In the genomic region with DNA sequence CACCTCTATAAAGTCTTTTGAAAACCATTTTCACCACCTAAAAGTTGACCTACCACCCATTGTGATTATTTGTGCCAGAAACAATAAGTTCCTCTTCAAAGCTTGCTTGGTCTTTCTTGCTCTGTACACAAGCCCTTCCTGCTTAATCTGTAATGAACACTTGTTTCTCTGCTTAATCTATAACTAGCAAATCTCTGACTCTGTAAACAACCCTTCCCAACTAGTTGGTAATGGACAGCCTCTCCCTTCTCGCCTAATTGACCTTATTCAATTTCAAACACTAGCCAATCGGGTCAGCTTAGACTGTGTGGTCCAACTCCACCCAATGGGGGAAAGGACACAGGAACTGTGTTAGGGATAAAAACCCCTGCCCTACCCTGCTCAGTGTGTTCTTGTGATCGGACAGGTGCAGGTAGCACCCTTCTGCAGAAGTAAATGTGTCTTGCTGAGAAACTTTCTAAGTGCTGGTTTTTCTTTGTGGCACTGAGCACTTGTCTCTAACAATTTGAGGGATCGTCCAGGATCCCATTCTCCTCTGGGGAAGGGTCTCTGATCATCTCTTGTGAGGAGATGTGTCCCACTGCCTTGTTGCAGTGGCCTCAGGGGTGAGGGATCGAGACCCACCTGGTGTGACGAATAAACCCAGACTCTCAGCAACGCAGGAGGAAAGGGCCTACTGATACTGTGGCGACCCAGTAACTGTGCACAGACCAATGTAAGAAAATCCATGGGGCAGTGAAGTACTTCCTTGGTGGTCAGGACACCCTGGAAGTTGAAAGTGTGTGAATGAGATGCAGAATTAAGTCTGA, we compare ENCODE assay signal across 27 cellular contexts. TPM values are rescaled to one million over a fixed set of nuclear protein-coding genes. Genes with fewer than 3 reads are reported as not detected.
DNase-seq lines count a peak whose midpoint lies in the region; ATAC-seq, FAIRE-seq and TF ChIP-seq lines count a peak whose summit lies in the region.
"Had no signal": no experiment of that assay in that cellular context is flagged by ENCODE, and none has a peak within 500 bp of the region (broad histone marks: within the 10 kb centered on the region; RNA-seq: fewer than 3 reads in every experiment).

No MANE protein-coding gene starts in this region.

- peaks cover 44% of the 10 kb centered on the region for H4K20me1 ChIP-seq in HepG2 (ENCODE audit: insufficient read depth, low read length)

- H3K9me3 Mint-ChIP-seq in dendritic cell treated with granulocyte-macrophage colony-stimulating factor and Interleukin-4, amounts not matched to agents 40 ng/mL and 50 ng/mL, for 4 days, result peaks cover 59% of the 10 kb centered on the region
- peaks cover 23 to 70% (median 51%) of the 10 kb centered on the region in 11 donors for H3K9me3 Mint-ChIP-seq in naive thymus-derived CD4-positive, alpha-beta T cell

- no peak overlapping the region for H3K4me3 Mint-ChIP-seq in dendritic cell treated with granulocyte-macrophage colony-stimulating factor and Interleukin-4, amounts not matched to agents 40 ng/mL and 50 ng/mL, for 4 days
- H3K4me3 Mint-ChIP-seq in naive thymus-derived CD4-positive, alpha-beta T cell, result peak overlapping the region in 6 of 10 donors; percentile 5 to 59 (median 36)
- H3K4me3 Mint-ChIP-seq: CD4-positive, alpha-beta T cell had no signal

- H3K9me3 ChIP-seq in HepG2 (ENCODE audit: low read length), result peaks cover 30% of the 10 kb centered on the region
- H3K9me3 ChIP-seq in naive thymus-derived CD4-positive, alpha-beta T cell (ENCODE audit: control insufficient read depth in 2 of 3, low read length in 3 of 3), result peaks cover 0 to 47% (median 6%) of the 10 kb centered on the region in 3 experiments
- H3K9me3 ChIP-seq in gastrocnemius medialis, result peaks cover 0 to 12% (median under 1%) of the 10 kb centered on the region in 3 donors

- H3K4me3 ChIP-seq in HepG2 (replicated peaks in 1 of 3; ENCODE audit: insufficient read depth in 1 of 3, low read depth in 2 of 3, low read length in 3 of 3) (no peak overlapping the region), gastrocnemius medialis (no peak overlapping the region)
- no peak overlapping the region for H3K4me3 ChIP-seq in naive thymus-derived CD4-positive, alpha-beta T cell (ENCODE audit: low read length)
- H3K4me3 ChIP-seq: HAP-1, MG63, SJSA1 had no signal

- H2AFZ ChIP-seq in HepG2 (ENCODE audit: low read length), result no peak overlapping the region

- TF ChIP-seq EP300 in HepG2 (IDR thresholded peaks at IDR 0.05; ENCODE audit: low read depth in 2 of 2, low read length in 2 of 2) (peak in 1 of 2 experiments; percentile 64; a peak in 2 of 4 replicates), HepG2 (CRISPR knock-in tag; IDR thresholded peaks at IDR 0.05; ENCODE audit: borderline replicate concordance) (0 out of 2 replicates have a peak, but pooled peaks have one; percentile 7)

- H3K27me3 ChIP-seq in HepG2 (ENCODE audit: control insufficient read depth in 1 of 2, insufficient read depth in 2 of 2, low read length in 2 of 2) (no peaks in the 10 kb centered on the region), gastrocnemius medialis (no peaks in the 10 kb centered on the region)
- no peaks in the 10 kb centered on the region for H3K27me3 ChIP-seq in naive thymus-derived CD4-positive, alpha-beta T cell (ENCODE audit: control insufficient read depth in 2 of 2, insufficient read depth in 2 of 2, low read length in 2 of 2)
- H3K27me3 ChIP-seq: MG63, SJSA1 had no signal

- H3K4me2 ChIP-seq in HepG2 (ENCODE audit: low read depth, low read length), result peak overlapping the region; percentile 34

- TF ChIP-seq RAD21 in HepG2 (CRISPR knock-in tag; IDR thresholded peaks at IDR 0.05), result no peak

- TF ChIP-seq POLR2A in HepG2 (IDR thresholded peaks at IDR 0.05; ENCODE audit: insufficient read depth in 1 of 2, low read depth in 2 of 2, low read length in 2 of 2) (no peak), gastrocnemius medialis (IDR thresholded peaks at IDR 0.05) (no peak)

- H3K36me3 ChIP-seq in HepG2 (replicated peaks in 1 of 2; ENCODE audit: control insufficient read depth in 1 of 2, insufficient read depth in 2 of 2, low read length in 2 of 2) (no peaks in the 10 kb centered on the region), gastrocnemius medialis (peaks cover 0 to 2% of the 10 kb centered on the region in 2 donors)
- H3K36me3 ChIP-seq in naive thymus-derived CD4-positive, alpha-beta T cell (ENCODE audit: control insufficient read depth in 2 of 3, insufficient read depth in 3 of 3, low read length in 3 of 3), result peaks cover 0 to 11% (median 0%) of the 10 kb centered on the region in 3 experiments
- H3K36me3 ChIP-seq: HAP-1 had no signal

- H3K27ac ChIP-seq in HepG2 (ENCODE audit: extremely low read length, insufficient read depth, low read length), result no peak overlapping the region
- H3K27ac ChIP-seq in naive thymus-derived CD4-positive, alpha-beta T cell (ENCODE audit: low read depth, low read length), result no peak overlapping the region
- H3K27ac ChIP-seq in gastrocnemius medialis, result no peak overlapping the region
- H3K27ac ChIP-seq: 22Rv1, SJSA1 had no signal

- intact Hi-C loops in dendritic cell treated with granulocyte-macrophage colony-stimulating factor and Interleukin-4, amounts not matched to agents 40 ng/mL and 50 ng/mL, for 4 days (cut with micrococcal nuclease), result no loop called here
- intact Hi-C loops in HepG2 (cut with micrococcal nuclease; ENCODE audit: unreplicated experiment) (no loop called here), gastrocnemius medialis (cut with DNase I; ENCODE audit: low total_unique reads) (no loop called here)
- intact Hi-C loops in naive thymus-derived CD4-positive, alpha-beta T cell (cut with micrococcal nuclease), result no loop called here

- 74% methylated on average over 8 of the region's 8 CpGs for WGBS in HepG2 (ENCODE audit: low lambda C conversion rate)

- peak overlapping the region; percentile 47 for H3K27ac Mint-ChIP-seq in dendritic cell treated with granulocyte-macrophage colony-stimulating factor and Interleukin-4, amounts not matched to agents 40 ng/mL and 50 ng/mL, for 4 days
- H3K27ac Mint-ChIP-seq in naive thymus-derived CD4-positive, alpha-beta T cell, result peak overlapping the region in 2 of 9 donors; percentile 11 to 59
- H3K27ac Mint-ChIP-seq: CD4-positive, alpha-beta T cell had no signal

- H3K4me1 ChIP-seq in HepG2 (ENCODE audit: insufficient read depth, low read length) (peaks cover 33% of the 10 kb centered on the region), gastrocnemius medialis (peaks cover 0 to 9% of the 10 kb centered on the region in 2 donors)
- no peaks in the 10 kb centered on the region for H3K4me1 ChIP-seq in naive thymus-derived CD4-positive, alpha-beta T cell (ENCODE audit: control insufficient read depth in 2 of 2, insufficient read depth in 2 of 2, low read length in 2 of 2)
- H3K4me1 ChIP-seq: HAP-1, SJSA1 had no signal

- DNase-seq in DMS53 (lab: John Stamatoyannopoulos, UW) (peak; percentile 32), DMS53 treated with DMSO at 0.1 percent for 48 hours (lab: John Stamatoyannopoulos, UW; ENCODE audit: unreplicated experiment) (no peak), HepG2 (ENCODE audit: low spot score) (peak; percentile 70), gastrocnemius medialis (no peak), A172 (ENCODE audit: low spot score) (no peak)
- DNase-seq in naive thymus-derived CD4-positive, alpha-beta T cell, result no peak
- DNase-seq in activated CD4-positive, CD25-positive, alpha-beta regulatory T cell (lab: John Stamatoyannopoulos, UW), result no peak
- DNase-seq: ACHN; CD4-positive, alpha-beta T cell; COR-L47; DMS79 treated with DMSO at 0.1 percent for 48 hours; GF-D8; GOT3; KG1; MG63; NCI-H1105 treated with DMSO at 0.1 percent for 48 hours; NCI-H146; NCI-H1930; NCI-H2107; NCI-H524; Right ventricle myocardium superior; RPMI8226 had no signal

- H3K36me3 Mint-ChIP-seq in dendritic cell treated with granulocyte-macrophage colony-stimulating factor and Interleukin-4, amounts not matched to agents 40 ng/mL and 50 ng/mL, for 4 days (ENCODE audit: low read depth), result peaks cover 56% of the 10 kb centered on the region
- peaks cover 12 to 61% (median 55%) of the 10 kb centered on the region in 5 donors for H3K36me3 Mint-ChIP-seq in naive thymus-derived CD4-positive, alpha-beta T cell

- no peaks in the 10 kb centered on the region for H3K27me3 Mint-ChIP-seq in dendritic cell treated with granulocyte-macrophage colony-stimulating factor and Interleukin-4, amounts not matched to agents 40 ng/mL and 50 ng/mL, for 4 days
- H3K27me3 Mint-ChIP-seq in naive thymus-derived CD4-positive, alpha-beta T cell, result no peaks in the 10 kb centered on the region
- H3K27me3 Mint-ChIP-seq: CD4-positive, alpha-beta T cell had no signal

- H3K4me1 Mint-ChIP-seq in dendritic cell treated with granulocyte-macrophage colony-stimulating factor and Interleukin-4, amounts not matched to agents 40 ng/mL and 50 ng/mL, for 4 days (ENCODE audit: low read depth), result peaks cover 57% of the 10 kb centered on the region
- peaks cover 5 to 63% (median 43%) of the 10 kb centered on the region in 7 donors for H3K4me1 Mint-ChIP-seq in naive thymus-derived CD4-positive, alpha-beta T cell

- TF ChIP-seq CTCF in HepG2 (CRISPR knock-in tag; IDR thresholded peaks at IDR 0.05) (no peak), gastrocnemius medialis (IDR thresholded peaks at IDR 0.05 in 4 of 5, conservative IDR thresholded peaks at IDR 0.05 in 1 of 5) (no peak)

- in situ Hi-C loops in HepG2 (cut with HindIII; ENCODE audit: extremely low pct_ligation_motif_present, low pct_unique_long_range_greater_than_20kb), result no loop called here
- in situ Hi-C loops in gastrocnemius medialis (cut with MboI; ENCODE audit: low sequenced_read_pairs in 4 of 4), result no loop called here

- no TSS peak for BruUV-seq in HepG2 (replicated peaks; lab: Mats Ljungman, UMichigan)

- peaks cover 88% of the 10 kb centered on the region for H3K79me2 ChIP-seq in HepG2 (ENCODE audit: insufficient read depth, low read length)

- peak; percentile 98 for ATAC-seq in HepG2
- ATAC-seq in naive thymus-derived CD4-positive, alpha-beta T cell, result no peak
- ATAC-seq in gastrocnemius medialis, result no peak

- POLR2A ChIA-PET in HepG2 (lab: Yijun Ruan, JAX), result interaction anchor here (1.0 kb wide), 1 partner anchor 18 kb away, joined by 3 read pairs; no protein-coding TSS in a partner anchor
- POLR2A ChIA-PET in naive thymus-derived CD4-positive, alpha-beta T cell (lab: Charles Lee), result no interaction called here

- no peak overlapping the region for H3K9ac ChIP-seq in HepG2 (ENCODE audit: insufficient read depth, low read depth, low read length)

- peak; percentile 66 for FAIRE-seq in HepG2 (lab: Jason Lieb, UNC)
- FAIRE-seq: GM12891 had no signal

- CTCF ChIA-PET in HepG2 (lab: Yijun Ruan, JAX; ENCODE audit: low intra/inter-chr PET ratio, low total read pairs), result no interaction called here
- CTCF ChIA-PET in naive thymus-derived CD4-positive, alpha-beta T cell (lab: Charles Lee), result no interaction called here

RNA-seq across cellular contexts. Expression of a gene that starts 23.5 kb away (rescaled TPM):
- 33.9 and 52.0 TPM in 2 replicates for total RNA-seq in HepG2 (2016; rRNA removed; fragmentation: Illumina TruSeq; extraction: Trizol)
- total RNA-seq in HepG2 (2016; cell fraction: cytosol; rRNA removed; fragmentation: Illumina TruSeq; extraction: Trizol; ENCODE audit: low read depth), result 383 and 424 TPM in 2 replicates
- 30.5 and 56.1 TPM in 2 replicates for total RNA-seq in HepG2 (2016; cell fraction: insoluble cytoplasmic fraction; rRNA removed; fragmentation: Illumina TruSeq; extraction: Trizol)
- 103 and 120 TPM in 2 replicates for total RNA-seq in HepG2 (2016; cell fraction: membrane; rRNA removed; fragmentation: Illumina TruSeq; extraction: Trizol)
- 105 and 132 TPM in 2 replicates for total RNA-seq in HepG2 (2016; cell fraction: nucleus; rRNA removed; fragmentation: Illumina TruSeq; extraction: Trizol)
- polyA plus RNA-seq in HepG2 (2011; rRNA removed), result 14.0 and 14.4 TPM in 2 replicates
- polyA plus RNA-seq in HepG2 (2011; cell fraction: cytosol; rRNA removed), result 6.8 and 8.2 TPM in 2 replicates
- 66.8 and 70.6 TPM in 2 replicates for polyA plus RNA-seq in HepG2 (2011; cell fraction: nucleus; rRNA removed)
- 21.8 and 27.4 TPM in 2 replicates for polyA plus RNA-seq in HepG2 (2012)
- 0.45 and 0.47 TPM in 2 replicates for polyA plus RNA-seq in HepG2 (2016; cell fraction: cytosol; fragmentation: Illumina TruSeq; extraction: Trizol; ENCODE audit: low read depth)
- polyA plus RNA-seq in HepG2 (2016; cell fraction: insoluble cytoplasmic fraction; fragmentation: Illumina TruSeq; extraction: Trizol; ENCODE audit: low read depth), result 8.5 and 8.8 TPM in 2 replicates
- polyA plus RNA-seq in HepG2 (2016; cell fraction: membrane; fragmentation: Illumina TruSeq; extraction: Trizol; ENCODE audit: low read depth), result 0.95 and 1.2 TPM in 2 replicates
- 53.6 and 57.4 TPM in 2 replicates for polyA plus RNA-seq in HepG2 (2016; cell fraction: nucleus; fragmentation: Illumina TruSeq; extraction: Trizol; ENCODE audit: insufficient read depth, low read depth)
- 24.1 and 40.6 TPM in 2 replicates for polyA minus RNA-seq in HepG2 (2011; rRNA and poly(A)+ RNA removed; ENCODE audit: low replicate concordance)
- polyA minus RNA-seq in HepG2 (2011; cell fraction: cytosol; rRNA and poly(A)+ RNA removed), result 16.1 and 19.3 TPM in 2 replicates
- polyA minus RNA-seq in HepG2 (2011; cell fraction: nucleus; rRNA and poly(A)+ RNA removed), result 257 and 299 TPM in 2 replicates
- 100 to 1,000 TPM in 3 of 5 experiments, 10 to 100 TPM in 2; 46.3 to 132 (median 109) TPM for total RNA-seq in naive thymus-derived CD4-positive, alpha-beta T cell
- polyA plus RNA-seq in naive thymus-derived CD4-positive, alpha-beta T cell, result 10 to 100 TPM; 63.5 to 79.3 TPM
- 10 to 100 TPM; 12.8 to 33.7 (median 19.2) TPM for total RNA-seq in gastrocnemius medialis
- total RNA-seq in A172 (2014; rRNA removed; shearing (Covaris generic)), result 17.0 and 19.1 TPM in 2 replicates

Comparison
In these comparisons a context has a peak if more than half of its experiments do, and no peak if none do; other contexts are left out.
1. DNase-seq: peak in DMS53 (single experiment) and HepG2 (single experiment); none in DMS53 treated with DMSO at 0.1 percent for 48 hours (single experiment), naive thymus-derived CD4-positive, alpha-beta T cell (0 of 9), gastrocnemius medialis (0 of 2), A172 (single experiment) and activated CD4-positive, CD25-positive, alpha-beta regulatory T cell (0 of 4).